16 cellular contexts compared by ENCODE assay signal in genomic region chr20:32453467-32454163, GRCh38.
DNase-seq lines count a peak whose midpoint lies in the region; ATAC-seq and TF ChIP-seq lines count a peak whose summit lies in the region.
"Had no signal": no experiment of that assay in that cellular context is flagged by ENCODE, and none has a peak within 500 bp of the region (broad histone marks: within the 10 kb centered on the region; RNA-seq: fewer than 3 reads in every experiment).

No MANE protein-coding gene starts in this region.

- ATAC-seq in left cardiac atrium (no peak), heart right ventricle (no peak), mucosa of descending colon (no peak), GM18502 (IDR thresholded peaks at IDR 0.05; ENCODE audit: poor library complexity, unreplicated experiment) (no peak)
- ATAC-seq: GM23338, Right ventricle myocardium inferior had no signal

- no peak overlapping the region for H3K27ac ChIP-seq in heart right ventricle
- peak overlapping the region; percentile 78 for H3K27ac ChIP-seq in temporal lobe (ENCODE audit: low read depth, low read length)

- BruUV-seq in MCF 10A (replicated peaks; lab: Mats Ljungman, UMichigan) = no TSS peak

- H3K4me3 Mint-ChIP-seq in chondrocyte (ENCODE audit: unreplicated experiment) = no peak overlapping the region
- no peak overlapping the region for H3K4me3 Mint-ChIP-seq in MCF 10A (ENCODE audit: unreplicated experiment)
- H3K4me3 Mint-ChIP-seq: CD14-positive monocyte, GM23338 had no signal

- H3K27ac Mint-ChIP-seq in chondrocyte (ENCODE audit: unreplicated experiment) (no peak overlapping the region), MCF 10A (ENCODE audit: low read depth, unreplicated experiment) (no peak overlapping the region)
- H3K27ac Mint-ChIP-seq: GM23338 had no signal

- TF ChIP-seq CTCF in heart right ventricle (IDR thresholded peaks at IDR 0.05) = no peak
- no peak for TF ChIP-seq CTCF in chondrocyte (IDR thresholded peaks at IDR 0.05)
- no peak for TF ChIP-seq CTCF in mucosa of descending colon (IDR thresholded peaks at IDR 0.05)
- no peak for TF ChIP-seq CTCF in MCF 10A (IDR thresholded peaks at IDR 0.05; ENCODE audit: unreplicated experiment)

- H3K36me3 Mint-ChIP-seq in chondrocyte (ENCODE audit: low read depth) (peaks cover 30% of the 10 kb centered on the region), MCF 10A (ENCODE audit: insufficient read depth, unreplicated experiment) (peaks cover 24% of the 10 kb centered on the region)

- H3K9me3 ChIP-seq in heart right ventricle (no peaks in the 10 kb centered on the region), mucosa of descending colon (no peaks in the 10 kb centered on the region)
- H3K9me3 ChIP-seq: Caco-2 had no signal

- WGBS in heart right ventricle, 2 donors = 87 to 91% methylated on average over 28 of the region's 28 CpGs

- CTCF ChIA-PET in MCF 10A (lab: Yijun Ruan, JAX) = interaction anchor here (1.2 kb wide), 1 partner anchor 14 kb away, joined by 4 read pairs; no protein-coding TSS in a partner anchor

- H3K4me1 Mint-ChIP-seq in chondrocyte (ENCODE audit: low read depth) = peaks cover 13% of the 10 kb centered on the region
- H3K4me1 Mint-ChIP-seq in MCF 10A (ENCODE audit: insufficient read depth, unreplicated experiment) = no peaks in the 10 kb centered on the region

- DNase-seq in left cardiac atrium (peak; percentile 18), heart right ventricle (no peak), chondrocyte (ENCODE audit: low spot score) (peak; percentile 85), mucosa of descending colon (peak in 2 of 3 donors; percentile 22 to 31), NK-92 (lab: John Stamatoyannopoulos, UW; ENCODE audit: unreplicated experiment) (no peak), MCF 10A (ENCODE audit: unreplicated experiment) (no peak)
- DNase-seq: KBM-7, NCI-H1092, NCI-H345, NCI-H526 treated with DMSO at 0.1 percent for 48 hours had no signal

- POLR2A ChIA-PET in MCF 10A (lab: Yijun Ruan, JAX) = no interaction called here

- H3K27me3 Mint-ChIP-seq in chondrocyte (ENCODE audit: low read depth) (no peaks in the 10 kb centered on the region), MCF 10A (ENCODE audit: insufficient read depth, unreplicated experiment) (no peaks in the 10 kb centered on the region)

- H3K4me3 ChIP-seq in heart right ventricle = no peak overlapping the region
- H3K4me3 ChIP-seq in mucosa of descending colon = no peak overlapping the region
- H3K4me3 ChIP-seq: GM23338 had no signal

- H3K4me1 ChIP-seq in heart right ventricle (peaks cover 3 to 60% (median 42%) of the 10 kb centered on the region in 9 donors), mucosa of descending colon (ENCODE audit: low read depth) (no peaks in the 10 kb centered on the region)
- H3K4me1 ChIP-seq: Caco-2 had no signal

- intact Hi-C loops in left cardiac atrium (cut with DNase I) (no loop called here), heart right ventricle (cut with DNase I) (no loop called here), mucosa of descending colon (cut with DNase I, micrococcal nuclease) (no loop called here), MCF 10A (cut with micrococcal nuclease) (no loop called here)

- H3K9me3 Mint-ChIP-seq in chondrocyte (ENCODE audit: low read depth) (no peaks in the 10 kb centered on the region), MCF 10A (ENCODE audit: unreplicated experiment) (no peaks in the 10 kb centered on the region)
- H3K9me3 Mint-ChIP-seq: GM23338 had no signal

- H3K27me3 ChIP-seq in heart right ventricle = no peaks in the 10 kb centered on the region

- peaks cover 0 to 62% (median 9%) of the 10 kb centered on the region in 9 donors for H3K36me3 ChIP-seq in heart right ventricle
- H3K36me3 ChIP-seq in mucosa of descending colon (ENCODE audit: low read depth) = no peaks in the 10 kb centered on the region

Comparison
In these comparisons a context has a peak if more than half of its experiments do, and no peak if none do; other contexts are left out.
1. DNase-seq: peak in left cardiac atrium (single experiment), chondrocyte (single experiment) and mucosa of descending colon (2 of 3); none in heart right ventricle (0 of 2), NK-92 (single experiment) and MCF 10A (single experiment).